Comparison of ENCODE assay signal across 9 cellular contexts in the genomic region with DNA sequence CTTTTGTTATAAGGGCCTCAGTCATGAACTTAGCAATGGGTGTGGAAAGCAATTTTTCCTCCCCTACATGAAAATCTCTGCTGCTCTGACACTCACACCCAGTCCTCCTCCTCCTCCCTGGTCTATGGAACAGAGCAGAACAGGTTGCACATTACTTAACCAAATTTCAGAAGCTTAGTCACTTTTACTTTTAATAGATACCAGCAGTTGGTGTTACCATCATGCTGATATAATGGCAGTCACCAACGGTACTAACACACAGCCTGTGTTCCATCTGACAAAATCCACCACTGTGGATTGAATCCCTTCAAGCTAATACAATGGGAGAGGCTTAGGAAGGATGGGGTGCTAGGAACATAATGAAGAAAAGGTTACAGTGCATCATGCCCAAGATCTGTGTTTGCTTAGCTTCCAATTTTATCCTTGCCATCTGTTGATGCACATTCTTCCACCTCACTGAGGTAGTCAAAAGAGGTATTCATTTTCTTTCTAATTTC. TPM values are rescaled to one million over a fixed set of nuclear protein-coding genes. Genes with fewer than 3 reads are reported as not detected.
DNase-seq lines count a peak whose midpoint lies in the region; ATAC-seq and TF ChIP-seq lines count a peak whose summit lies in the region.
"Had no signal": no experiment of that assay in that cellular context is flagged by ENCODE, and none has a peak within 500 bp of the region (broad histone marks: within the 10 kb centered on the region; RNA-seq: fewer than 3 reads in every experiment).

No MANE protein-coding gene starts in this region.

- POLR2A ChIA-PET in WTC11 (lab: Charles Lee), result interaction anchor here (1.0 to 2.0 kb wide), 3 partner anchors 9 to 179 kb away, joined by 3 to 6 read pairs (median 3); no protein-coding TSS in a partner anchor
- POLR2A ChIA-PET in naive thymus-derived CD8-positive, alpha-beta T cell (lab: Charles Lee), result interaction anchor here (1.3 kb wide), 2 partner anchors 9 to 33 kb away, joined by 3 to 8 read pairs; a partner anchor contains a TSS

- in situ Hi-C loops in GM13976 (cut with MboI; ENCODE audit: low sequenced_read_pairs, unreplicated experiment), result no loop called here

- intact Hi-C loops in Calu3 (cut with micrococcal nuclease; ENCODE audit: unreplicated experiment), result loop anchor here (5.0 kb wide), 1 partner anchor 61 kb away; no protein-coding TSS in a partner anchor

- H3K4me3 Mint-ChIP-seq in Calu3 (ENCODE audit: low read depth, unreplicated experiment) (no peak overlapping the region), WTC11 (no peak overlapping the region), type B pancreatic cell (no peak overlapping the region)
- peak overlapping the region in 1 of 10 donors; percentile 52 for H3K4me3 Mint-ChIP-seq in naive thymus-derived CD8-positive, alpha-beta T cell

- ATAC-seq in WTC11, result peak; percentile 1; the same call in 1 of the 2 replicates
- ATAC-seq in naive thymus-derived CD8-positive, alpha-beta T cell, result no peak

- no peak for DNase-seq in Calu3
- DNase-seq in HT1080 (ENCODE audit: low read depth), result peak; percentile 36
- no peak for DNase-seq in WTC11 (ENCODE audit: low spot score)
- no peak for DNase-seq in naive thymus-derived CD8-positive, alpha-beta T cell
- DNase-seq in type B pancreatic cell (ENCODE audit: extremely low spot score, unreplicated experiment), result no peak
- DNase-seq in medulla oblongata (ENCODE audit: extremely low spot score), result no peak
- DNase-seq in GM13976 (ENCODE audit: low spot score), result no peak
- DNase-seq: cortex of kidney, NCI-H2081 had no signal

- H3K9me3 Mint-ChIP-seq in Calu3 (ENCODE audit: low read depth, unreplicated experiment), result no peaks in the 10 kb centered on the region
- H3K9me3 Mint-ChIP-seq in WTC11, result no peaks in the 10 kb centered on the region
- H3K9me3 Mint-ChIP-seq in naive thymus-derived CD8-positive, alpha-beta T cell, result no peaks in the 10 kb centered on the region
- H3K9me3 Mint-ChIP-seq in type B pancreatic cell, result no peaks in the 10 kb centered on the region

- no TSS peak for BruUV-seq in Calu3 (replicated peaks; lab: Mats Ljungman, UMichigan)

- CTCF ChIA-PET in Calu3 (lab: Charles Lee) (interaction anchor here (1.7 kb wide), 1 partner anchor 10 kb away, joined by 13 read pairs; a partner anchor contains a TSS), WTC11 (lab: Charles Lee) (interaction anchor here (0.9 kb wide), 1 partner anchor 285 kb away, joined by 3 read pairs; no protein-coding TSS in a partner anchor)

- peaks cover 61% of the 10 kb centered on the region for H3K4me1 Mint-ChIP-seq in Calu3 (ENCODE audit: low read depth, unreplicated experiment)
- H3K4me1 Mint-ChIP-seq in WTC11, result peaks cover 32% of the 10 kb centered on the region
- H3K4me1 Mint-ChIP-seq in naive thymus-derived CD8-positive, alpha-beta T cell, result peaks cover 54 to 89% (median 81%) of the 10 kb centered on the region in 4 donors
- H3K4me1 Mint-ChIP-seq in type B pancreatic cell (ENCODE audit: unreplicated experiment), result peaks cover 32% of the 10 kb centered on the region

- H3K36me3 Mint-ChIP-seq in Calu3 (ENCODE audit: insufficient read depth, unreplicated experiment) (peaks cover 73% of the 10 kb centered on the region), WTC11 (peaks cover 9% of the 10 kb centered on the region), type B pancreatic cell (peaks cover 19% of the 10 kb centered on the region)
- H3K36me3 Mint-ChIP-seq in naive thymus-derived CD8-positive, alpha-beta T cell, result peaks cover 0 to 10% (median 6%) of the 10 kb centered on the region in 3 donors

- H3K27ac Mint-ChIP-seq in Calu3 (ENCODE audit: unreplicated experiment) (peak overlapping the region; percentile 60), WTC11 (peak overlapping the region; percentile 25), type B pancreatic cell (no peak overlapping the region)
- peak overlapping the region in 8 of 10 donors; percentile 53 to 96 (median 72) for H3K27ac Mint-ChIP-seq in naive thymus-derived CD8-positive, alpha-beta T cell

- H3K27me3 Mint-ChIP-seq in Calu3 (ENCODE audit: unreplicated experiment) (no peaks in the 10 kb centered on the region), WTC11 (ENCODE audit: low read depth) (no peaks in the 10 kb centered on the region), type B pancreatic cell (no peaks in the 10 kb centered on the region)
- H3K27me3 Mint-ChIP-seq in naive thymus-derived CD8-positive, alpha-beta T cell, result no peaks in the 10 kb centered on the region

- TF ChIP-seq CTCF in Calu3 (IDR thresholded peaks at IDR 0.05; ENCODE audit: unreplicated experiment), result no peak
- TF ChIP-seq CTCF in WTC11 (IDR thresholded peaks at IDR 0.05), result no peak
- TF ChIP-seq CTCF in type B pancreatic cell (conservative IDR thresholded peaks at IDR 0.05), result no peak
- TF ChIP-seq CTCF in GM13976 (IDR thresholded peaks at IDR 0.05; ENCODE audit: borderline replicate concordance, control extremely low read depth, extremely low read depth, insufficient read depth, missing control alignments), result no peak

TF ChIP-seq in WTC11, 78 proteins besides CTCF, POLR2A, EP300 and RAD21 (continues in another document):
- no peak for TF ChIP-seq ZNF317 (CRISPR knock-in tag; IDR thresholded peaks at IDR 0.05; ENCODE audit: borderline replicate concordance, low read depth)
- TF ChIP-seq, protein P1, sequence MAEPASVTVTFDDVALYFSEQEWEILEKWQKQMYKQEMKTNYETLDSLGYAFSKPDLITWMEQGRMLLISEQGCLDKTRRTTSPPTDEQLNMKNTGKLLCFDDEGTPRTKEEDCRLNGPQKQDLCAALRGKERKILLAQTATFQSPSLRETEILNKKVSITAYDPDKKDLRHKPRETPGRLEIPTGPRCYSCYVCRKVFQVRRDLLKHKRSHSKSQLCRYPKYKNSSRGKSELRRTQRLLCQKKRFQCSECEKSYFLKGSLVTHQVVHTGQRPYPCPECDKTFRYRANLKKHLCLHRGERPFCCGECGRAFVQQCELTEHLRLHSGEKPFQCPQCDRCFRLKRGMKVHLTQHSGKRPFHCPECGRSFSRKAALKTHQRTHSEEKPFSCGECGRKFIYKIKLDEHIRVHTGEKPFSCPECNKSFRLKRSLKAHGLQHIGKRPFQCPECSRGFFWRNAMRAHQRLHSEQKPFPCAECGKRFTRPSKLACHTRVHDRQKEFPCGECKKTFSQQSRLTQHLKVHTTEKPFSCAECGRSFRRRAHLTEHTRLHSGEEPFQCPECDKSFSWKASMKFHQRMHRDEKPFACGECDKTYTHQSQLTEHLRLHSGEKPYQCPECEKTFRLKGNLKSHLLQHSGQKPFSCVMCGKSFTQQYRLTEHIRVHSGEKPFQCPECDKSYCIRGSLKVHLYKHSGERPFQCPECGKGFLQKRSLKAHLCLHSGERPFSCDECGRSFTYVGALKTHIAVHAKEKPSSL (CRISPR knock-in tag; conservative IDR thresholded peaks at IDR 0.05), result no peak
- TF ChIP-seq NR1H2 (CRISPR knock-in tag; IDR thresholded peaks at IDR 0.05), result no peak
- TF ChIP-seq EMX1 (CRISPR knock-in tag; IDR thresholded peaks at IDR 0.05), result peak; percentile 81; the same call in 1 of the 2 replicates
- TF ChIP-seq, protein P2, sequence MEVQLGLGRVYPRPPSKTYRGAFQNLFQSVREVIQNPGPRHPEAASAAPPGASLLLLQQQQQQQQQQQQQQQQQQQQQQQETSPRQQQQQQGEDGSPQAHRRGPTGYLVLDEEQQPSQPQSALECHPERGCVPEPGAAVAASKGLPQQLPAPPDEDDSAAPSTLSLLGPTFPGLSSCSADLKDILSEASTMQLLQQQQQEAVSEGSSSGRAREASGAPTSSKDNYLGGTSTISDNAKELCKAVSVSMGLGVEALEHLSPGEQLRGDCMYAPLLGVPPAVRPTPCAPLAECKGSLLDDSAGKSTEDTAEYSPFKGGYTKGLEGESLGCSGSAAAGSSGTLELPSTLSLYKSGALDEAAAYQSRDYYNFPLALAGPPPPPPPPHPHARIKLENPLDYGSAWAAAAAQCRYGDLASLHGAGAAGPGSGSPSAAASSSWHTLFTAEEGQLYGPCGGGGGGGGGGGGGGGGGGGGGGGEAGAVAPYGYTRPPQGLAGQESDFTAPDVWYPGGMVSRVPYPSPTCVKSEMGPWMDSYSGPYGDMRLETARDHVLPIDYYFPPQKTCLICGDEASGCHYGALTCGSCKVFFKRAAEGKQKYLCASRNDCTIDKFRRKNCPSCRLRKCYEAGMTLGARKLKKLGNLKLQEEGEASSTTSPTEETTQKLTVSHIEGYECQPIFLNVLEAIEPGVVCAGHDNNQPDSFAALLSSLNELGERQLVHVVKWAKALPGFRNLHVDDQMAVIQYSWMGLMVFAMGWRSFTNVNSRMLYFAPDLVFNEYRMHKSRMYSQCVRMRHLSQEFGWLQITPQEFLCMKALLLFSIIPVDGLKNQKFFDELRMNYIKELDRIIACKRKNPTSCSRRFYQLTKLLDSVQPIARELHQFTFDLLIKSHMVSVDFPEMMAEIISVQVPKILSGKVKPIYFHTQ (CRISPR knock-in tag; IDR thresholded peaks at IDR 0.05), result no peak
- TF ChIP-seq, protein P3, sequence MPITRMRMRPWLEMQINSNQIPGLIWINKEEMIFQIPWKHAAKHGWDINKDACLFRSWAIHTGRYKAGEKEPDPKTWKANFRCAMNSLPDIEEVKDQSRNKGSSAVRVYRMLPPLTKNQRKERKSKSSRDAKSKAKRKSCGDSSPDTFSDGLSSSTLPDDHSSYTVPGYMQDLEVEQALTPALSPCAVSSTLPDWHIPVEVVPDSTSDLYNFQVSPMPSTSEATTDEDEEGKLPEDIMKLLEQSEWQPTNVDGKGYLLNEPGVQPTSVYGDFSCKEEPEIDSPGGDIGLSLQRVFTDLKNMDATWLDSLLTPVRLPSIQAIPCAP (CRISPR knock-in tag; IDR thresholded peaks at IDR 0.05), result no peak

RNA-seq across cellular contexts. Expression of a gene that starts 9.8 kb away (rescaled TPM):
- total RNA-seq in Calu3 (2022) (1,364 and 1,652 TPM in 2 replicates), WTC11 (2021) (1,861 to 2,091 TPM (median 2,076 TPM) in 3 replicates), type B pancreatic cell (ENCODE audit: low replicate concordance) (3,472 and 4,120 TPM in 2 replicates)
- 1,865 and 1,866 TPM in 2 replicates for total RNA-seq in HT1080 (2014; rRNA removed; shearing (Covaris generic))
- polyA plus RNA-seq in HT1080 (2015; cell fraction: cytosol; rRNA removed), result 3,449 and 4,660 TPM in 2 replicates
- 774 and 925 TPM in 2 replicates for polyA plus RNA-seq in HT1080 (2015; cell fraction: nucleus; rRNA removed)
- over 10,000 TPM; 10,139 to 10,909 TPM for total RNA-seq in naive thymus-derived CD8-positive, alpha-beta T cell
- polyA plus RNA-seq in naive thymus-derived CD8-positive, alpha-beta T cell, result 1,000 to 10,000 TPM; 3,681 to 4,532 (median 4,400) TPM
